8 cellular contexts compared by ENCODE assay signal in the genomic region with DNA sequence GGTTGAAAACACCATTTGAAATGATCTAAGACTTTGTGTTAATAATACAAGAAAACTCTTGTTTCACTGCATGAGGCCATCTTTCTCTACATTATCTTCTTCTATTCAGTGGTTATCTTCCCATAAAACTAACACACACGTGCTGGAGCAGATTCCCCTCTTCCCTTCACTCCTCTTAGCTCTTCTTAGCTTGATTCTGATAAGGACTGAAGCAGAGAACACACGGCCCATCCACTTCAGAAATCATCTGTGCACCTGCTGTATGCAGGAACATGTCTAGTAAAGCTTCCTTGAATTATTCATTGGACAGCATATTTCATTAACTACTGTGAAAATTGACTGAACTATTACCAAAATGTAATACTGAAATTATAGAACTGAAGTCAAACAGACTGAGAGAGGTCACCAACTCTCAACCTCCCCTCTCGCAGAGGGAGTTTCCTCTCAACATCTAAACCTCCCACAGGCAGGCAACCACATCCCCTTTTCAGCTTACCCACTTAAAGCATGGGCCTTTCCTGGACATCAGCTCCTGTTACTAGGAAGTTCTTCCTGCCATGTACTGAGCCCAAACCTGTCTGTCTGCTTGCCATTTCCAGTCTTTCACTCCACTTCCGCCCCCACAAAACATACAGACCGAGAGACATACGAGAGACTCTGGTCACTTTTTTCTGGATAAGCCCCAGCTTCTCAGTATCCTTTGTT.
DNase-seq lines count a peak whose midpoint lies in the region; ATAC-seq and TF ChIP-seq lines count a peak whose summit lies in the region.

No MANE protein-coding gene starts in this region.

- peak in 3 of 7 experiments; percentile 12 to 50 (median 24) for DNase-seq in CD8-positive, alpha-beta T cell
- peak; percentile 55 to 59 for DNase-seq in activated T-cell treated with anti-CD3 and anti-CD28 coated beads, Interleukin-2, amount 50 U/mL, for 48 hours
- peak; percentile 44 for DNase-seq in stimulated activated naive B cell treated with anti-CD40 and anti-IgM and Interleukin-4, amounts not matched to agents 10 μg/mL and 1 μg/mL and 100 μg/mL, for 72 hours
- DNase-seq in NCI-H2196 treated with DMSO at 0.1 percent for 48 hours (lab: John Stamatoyannopoulos, UW; ENCODE audit: unreplicated experiment) (no peak), LoVo (ENCODE audit: low spot score) (no peak), NCI-H446 (lab: John Stamatoyannopoulos, UW) (no peak)

- H3K27ac Mint-ChIP-seq in CD8-positive, alpha-beta T cell: peak overlapping the region; percentile 50
- peak overlapping the region; percentile 68 for H3K27ac Mint-ChIP-seq in stimulated activated naive B cell treated with anti-CD40 and anti-IgM and Interleukin-4, amounts not matched to agents 10 μg/mL and 1 μg/mL and 100 μg/mL, for 72 hours

- peak; percentile 75 for ATAC-seq in CD8-positive, alpha-beta T cell
- ATAC-seq in GM19455 (IDR thresholded peaks at IDR 0.05; ENCODE audit: unreplicated experiment) (peak; percentile 92), HG03457 (IDR thresholded peaks at IDR 0.05; ENCODE audit: unreplicated experiment) (peak; percentile 87)
- peak; percentile 98 to 100 for ATAC-seq in stimulated activated naive B cell treated with anti-CD40 and anti-IgM and Interleukin-4, amounts not matched to agents 10 μg/mL and 1 μg/mL and 100 μg/mL, for 72 hours (replicated peaks)

- no peaks in the 10 kb centered on the region for H3K9me3 Mint-ChIP-seq in CD8-positive, alpha-beta T cell
- H3K9me3 Mint-ChIP-seq in stimulated activated naive B cell treated with anti-CD40 and anti-IgM and Interleukin-4, amounts not matched to agents 10 μg/mL and 1 μg/mL and 100 μg/mL, for 72 hours: peaks cover 3 to 5% of the 10 kb centered on the region in 2 donors

- POLR2A ChIA-PET in CD8-positive, alpha-beta T cell (lab: Charles Lee): interaction anchor here (0.6 kb wide), 1 partner anchor 77 kb away, joined by 3 read pairs; no protein-coding TSS in a partner anchor

- no peaks in the 10 kb centered on the region for H3K27me3 Mint-ChIP-seq in CD8-positive, alpha-beta T cell (ENCODE audit: low read depth)
- H3K27me3 Mint-ChIP-seq in stimulated activated naive B cell treated with anti-CD40 and anti-IgM and Interleukin-4, amounts not matched to agents 10 μg/mL and 1 μg/mL and 100 μg/mL, for 72 hours: peaks cover 0 to 4% of the 10 kb centered on the region in 2 donors

- H3K27me3 ChIP-seq in CD8-positive, alpha-beta T cell (ENCODE audit: insufficient read depth, low read length): no peaks in the 10 kb centered on the region

- intact Hi-C loops in CD8-positive, alpha-beta T cell (cut with DNase I, micrococcal nuclease): loop anchor here in 1 of 2 experiments (2.0 kb wide), 1 partner anchor 63 kb away; no protein-coding TSS in a partner anchor

- H3K9me3 ChIP-seq in CD8-positive, alpha-beta T cell (ENCODE audit: low read length): no peaks in the 10 kb centered on the region

- peaks cover 19% of the 10 kb centered on the region for H3K4me1 Mint-ChIP-seq in CD8-positive, alpha-beta T cell (ENCODE audit: low read depth)
- H3K4me1 Mint-ChIP-seq in stimulated activated naive B cell treated with anti-CD40 and anti-IgM and Interleukin-4, amounts not matched to agents 10 μg/mL and 1 μg/mL and 100 μg/mL, for 72 hours: peaks cover 14 to 27% of the 10 kb centered on the region in 2 donors

- H3K4me3 Mint-ChIP-seq in CD8-positive, alpha-beta T cell: peak overlapping the region; percentile 42
- peak overlapping the region in 1 of 2 donors; percentile 2 for H3K4me3 Mint-ChIP-seq in stimulated activated naive B cell treated with anti-CD40 and anti-IgM and Interleukin-4, amounts not matched to agents 10 μg/mL and 1 μg/mL and 100 μg/mL, for 72 hours

- no peaks in the 10 kb centered on the region for H3K36me3 Mint-ChIP-seq in CD8-positive, alpha-beta T cell
- peaks cover 0 to 5% of the 10 kb centered on the region in 2 donors for H3K36me3 Mint-ChIP-seq in stimulated activated naive B cell treated with anti-CD40 and anti-IgM and Interleukin-4, amounts not matched to agents 10 μg/mL and 1 μg/mL and 100 μg/mL, for 72 hours

- peaks cover 24% of the 10 kb centered on the region for H3K4me1 ChIP-seq in CD8-positive, alpha-beta T cell (ENCODE audit: insufficient read depth, low read length)

- no peak for TF ChIP-seq CTCF in CD8-positive, alpha-beta T cell (IDR thresholded peaks at IDR 0.05)

- H3K36me3 ChIP-seq in CD8-positive, alpha-beta T cell (ENCODE audit: insufficient read depth, low read length): no peaks in the 10 kb centered on the region

- no peak overlapping the region for H3K27ac ChIP-seq in CD8-positive, alpha-beta T cell (ENCODE audit: low read depth, low read length)

- CTCF ChIA-PET in CD8-positive, alpha-beta T cell (lab: Charles Lee): no interaction called here

- H3K4me3 ChIP-seq in CD8-positive, alpha-beta T cell (ENCODE audit: low read depth, low read length): no peak overlapping the region

Comparison
In these comparisons a context has a peak if more than half of its experiments do, and no peak if none do; other contexts are left out.
1. DNase-seq: peak in activated T-cell treated with anti-CD3 and anti-CD28 coated beads, Interleukin-2, amount 50 U/mL, for 48 hours (2 of 2) and stimulated activated naive B cell treated with anti-CD40 and anti-IgM and Interleukin-4, amounts not matched to agents 10 μg/mL and 1 μg/mL and 100 μg/mL, for 72 hours (single experiment); none in NCI-H2196 treated with DMSO at 0.1 percent for 48 hours (single experiment), LoVo (single experiment) and NCI-H446 (0 of 2).
2. Peak in every context shown above with its lines, with median percentiles within 50 percentile points of each other: ATAC-seq.